ENCODE assay signal across 10 cellular contexts in genomic region chr3:175526609-175527280, GRCh38.
A peak's percentile ranks its signal among the peaks of the same experiment; 100 is the strongest.
DNase-seq lines count a peak whose midpoint lies in the region; TF ChIP-seq lines count a peak whose summit lies in the region.
"Had no signal": no experiment of that assay in that cellular context is flagged by ENCODE, and none has a peak within 500 bp of the region (broad histone marks: within the 10 kb centered on the region; RNA-seq: fewer than 3 reads in every experiment).

No MANE protein-coding gene starts in this region.

- H3K27me3 Mint-ChIP-seq in H9 (ENCODE audit: low read depth), result no peaks in the 10 kb centered on the region
- H3K27me3 Mint-ChIP-seq in activated naive CD8-positive, alpha-beta T cell, result no peaks in the 10 kb centered on the region
- H3K27me3 Mint-ChIP-seq: activated CD8-positive, alpha-beta memory T cell treated with anti-CD3 and anti-CD28 coated beads, Interleukin-2, amount 10 ng/mL, durations not matched to agents 7 days and 5 days had no signal

- H3K36me3 ChIP-seq in stomach, result no peaks in the 10 kb centered on the region

- POLR2A ChIA-PET in HEK293T (lab: Yijun Ruan, JAX) (no interaction called here), RWPE1 (lab: Yijun Ruan, JAX; ENCODE audit: low non-redundant PET) (no interaction called here)

- WGBS in H9 (ENCODE audit: extremely low coverage, insufficient read length, low lambda C conversion rate), result no CpG with 5 or more reads among the region's 4 CpGs
- WGBS in stomach, 5 donors, result 22 to 43% (median 30%) methylated on average over 4 of the region's 4 CpGs

- H3K4me1 ChIP-seq in H9 (ENCODE audit: insufficient read depth, low read length) (no peaks in the 10 kb centered on the region), stomach (no peaks in the 10 kb centered on the region)

- H3K9ac ChIP-seq in H9 (ENCODE audit: extremely low read depth, insufficient read length, low read length), result no peak overlapping the region

- H2BK15ac ChIP-seq in H9 (ENCODE audit: low read depth, low read length), result no peak overlapping the region

- H4K91ac ChIP-seq in H9 (ENCODE audit: insufficient read length, low read depth, low read length), result no peak overlapping the region

- no peak overlapping the region for H3K4ac ChIP-seq in H9 (ENCODE audit: low read depth, low read length)

- no peak overlapping the region for H4K5ac ChIP-seq in H9 (ENCODE audit: insufficient read length, low read depth, low read length)

- H2BK12ac ChIP-seq in H9 (ENCODE audit: insufficient read length, low read depth, low read length), result no peak overlapping the region

- H3K14ac ChIP-seq in H9 (ENCODE audit: insufficient read depth, low read length), result no peak overlapping the region

- H3K36me3 Mint-ChIP-seq in H9 (ENCODE audit: insufficient read depth in 1 of 3, low read depth in 3 of 3), result peaks cover 0 to 12% (median 3%) of the 10 kb centered on the region in 3 experiments; a peak in 4 of 7 replicates
- no peaks in the 10 kb centered on the region for H3K36me3 Mint-ChIP-seq in activated naive CD8-positive, alpha-beta T cell
- H3K36me3 Mint-ChIP-seq: activated CD8-positive, alpha-beta memory T cell treated with anti-CD3 and anti-CD28 coated beads, Interleukin-2, amount 10 ng/mL, durations not matched to agents 7 days and 5 days had no signal

- no peak overlapping the region for H2AFZ ChIP-seq in H9 (ENCODE audit: low read length)

- no peaks in the 10 kb centered on the region for H3K9me3 ChIP-seq in H9 (ENCODE audit: control insufficient read depth, low read depth, low read length)
- H3K9me3 ChIP-seq in stomach, result no peaks in the 10 kb centered on the region

- no peak overlapping the region for H2BK5ac ChIP-seq in H9 (ENCODE audit: insufficient read length, low read length)

- H3K79me2 ChIP-seq in H9 (ENCODE audit: insufficient read depth, low read length), result no peaks in the 10 kb centered on the region

- H3K23me2 ChIP-seq in H9 (ENCODE audit: insufficient read length, low read depth, low read length, poor library complexity, severe bottlenecking), result no peaks in the 10 kb centered on the region

- H3K79me1 ChIP-seq in H9 (ENCODE audit: insufficient read depth, low read depth, low read length, poor library complexity, severe bottlenecking), result no peaks in the 10 kb centered on the region

- TF ChIP-seq POLR2A in stomach (IDR thresholded peaks at IDR 0.05), result no peak

- H3K56ac ChIP-seq in H9 (ENCODE audit: insufficient read length, low read depth, low read length), result no peak overlapping the region

- no peak overlapping the region for H4K8ac ChIP-seq in H9 (replicated peaks; ENCODE audit: insufficient read length, low read depth, low read length)

- peak overlapping the region; percentile 32 to 67 for H3K4me3 Mint-ChIP-seq in H9
- H3K4me3 Mint-ChIP-seq in activated naive CD8-positive, alpha-beta T cell, result peak overlapping the region; percentile 18
- H3K4me3 Mint-ChIP-seq: activated CD8-positive, alpha-beta memory T cell treated with anti-CD3 and anti-CD28 coated beads, Interleukin-2, amount 10 ng/mL, durations not matched to agents 7 days and 5 days had no signal

- H3K4me3 ChIP-seq in stomach, result peak overlapping the region; percentile 35 to 44 (median 40)

- H2AK5ac ChIP-seq in H9 (ENCODE audit: insufficient read length, low read length), result no peak overlapping the region

- H3K27ac ChIP-seq in H9 (ENCODE audit: insufficient read length, low read depth, low read length) (no peak overlapping the region), stomach (no peak overlapping the region), RWPE1 (no peak overlapping the region)

- H3K9me3 Mint-ChIP-seq in H9, result peaks cover 0 to 2% of the 10 kb centered on the region in 2 experiments; a peak in 2 of 5 replicates
- H3K9me3 Mint-ChIP-seq in activated naive CD8-positive, alpha-beta T cell (ENCODE audit: low read depth), result peaks cover 6% of the 10 kb centered on the region

- no peak overlapping the region for H2BK120ac ChIP-seq in H9 (ENCODE audit: low read depth, low read length, poor library complexity, severe bottlenecking)

- intact Hi-C loops in stomach (cut with DNase I; ENCODE audit: low total_unique reads), result no loop called here

- peak overlapping the region; percentile 39 for H3K4me2 ChIP-seq in H9 (ENCODE audit: insufficient read depth, insufficient read length, low read length)

- TF ChIP-seq CTCF in H9 (conservative IDR thresholded peaks at IDR 0.05) (no peak), stomach (IDR thresholded peaks at IDR 0.05) (no peak), RWPE1 (conservative IDR thresholded peaks at IDR 0.05; ENCODE audit: low read depth) (no peak)

- TF ChIP-seq EP300 in stomach (IDR thresholded peaks at IDR 0.05), result no peak

- H4K20me1 ChIP-seq in H9 (ENCODE audit: control insufficient read depth, insufficient read depth, insufficient read length), result no peaks in the 10 kb centered on the region

- DNase-seq in H9, result no peak
- peak; percentile 18 for DNase-seq in iris pigment epithelial cell (ENCODE audit: low read depth)
- DNase-seq in stomach, result no peak
- no peak for DNase-seq in HEK293T (ENCODE audit: extremely low spot score)
- DNase-seq in HUDEP-2 (lab: John Stamatoyannopoulos, UW; ENCODE audit: unreplicated experiment in 76 of 76), result no peak
- no peak for DNase-seq in RWPE1 (ENCODE audit: low spot score)
- no peak for DNase-seq in NCI-H1694 (lab: John Stamatoyannopoulos, UW)
- DNase-seq: activated CD8-positive, alpha-beta memory T cell treated with anti-CD3 and anti-CD28 coated beads, Interleukin-2, amount 10 ng/mL, durations not matched to agents 7 days and 5 days; NCI-H1417 treated with DMSO at 0.1 percent for 48 hours had no signal

- no peak overlapping the region for H3T11ph ChIP-seq in H9 (ENCODE audit: low read length)

- H3K23ac ChIP-seq in H9 (ENCODE audit: insufficient read length, low read depth, low read length), result no peak overlapping the region

- CTCF ChIA-PET in HEK293T (lab: Yijun Ruan, JAX) (no interaction called here), RWPE1 (lab: Yijun Ruan, JAX) (no interaction called here)

- H3K27ac Mint-ChIP-seq in H9, result peak overlapping the region; percentile 4 to 95 (median 71); a peak in 5 of 7 replicates
- no peak overlapping the region for H3K27ac Mint-ChIP-seq in activated naive CD8-positive, alpha-beta T cell
- H3K27ac Mint-ChIP-seq: activated CD8-positive, alpha-beta memory T cell treated with anti-CD3 and anti-CD28 coated beads, Interleukin-2, amount 10 ng/mL, durations not matched to agents 7 days and 5 days had no signal

- H3K4me1 Mint-ChIP-seq in H9, result peaks cover 16 to 18% of the 10 kb centered on the region in 2 experiments
- peaks cover 4% of the 10 kb centered on the region for H3K4me1 Mint-ChIP-seq in activated naive CD8-positive, alpha-beta T cell (ENCODE audit: low read depth)
- H3K4me1 Mint-ChIP-seq: activated CD8-positive, alpha-beta memory T cell treated with anti-CD3 and anti-CD28 coated beads, Interleukin-2, amount 10 ng/mL, durations not matched to agents 7 days and 5 days had no signal

- H2BK20ac ChIP-seq in H9 (ENCODE audit: low read depth, low read length, poor library complexity, severe bottlenecking), result no peak overlapping the region

- no peak overlapping the region for H3K18ac ChIP-seq in H9 (ENCODE audit: insufficient read length, low read depth, low read length)

- no peaks in the 10 kb centered on the region for H3K27me3 ChIP-seq in H9 (ENCODE audit: insufficient read depth, low read length)
- H3K27me3 ChIP-seq in stomach, result no peaks in the 10 kb centered on the region

TF ChIP-seq in HEK293T, 16 proteins besides CTCF, POLR2A, EP300 and RAD21:
- TF ChIP-seq, protein P1, sequence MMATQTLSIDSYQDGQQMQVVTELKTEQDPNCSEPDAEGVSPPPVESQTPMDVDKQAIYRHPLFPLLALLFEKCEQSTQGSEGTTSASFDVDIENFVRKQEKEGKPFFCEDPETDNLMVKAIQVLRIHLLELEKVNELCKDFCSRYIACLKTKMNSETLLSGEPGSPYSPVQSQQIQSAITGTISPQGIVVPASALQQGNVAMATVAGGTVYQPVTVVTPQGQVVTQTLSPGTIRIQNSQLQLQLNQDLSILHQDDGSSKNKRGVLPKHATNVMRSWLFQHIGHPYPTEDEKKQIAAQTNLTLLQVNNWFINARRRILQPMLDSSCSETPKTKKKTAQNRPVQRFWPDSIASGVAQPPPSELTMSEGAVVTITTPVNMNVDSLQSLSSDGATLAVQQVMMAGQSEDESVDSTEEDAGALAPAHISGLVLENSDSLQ (IDR thresholded peaks at IDR 0.05), result no peak
- TF ChIP-seq NFRKB (IDR thresholded peaks at IDR 0.05) (no peak), ARNT (IDR thresholded peaks at IDR 0.05) (no peak), L3MBTL2 (conservative IDR thresholded peaks at IDR 0.05) (no peak), FOXM1 (IDR thresholded peaks at IDR 0.05; ENCODE audit: borderline replicate concordance) (no peak)
